ENCODE assay signal across 17 cellular contexts in the genomic region with DNA sequence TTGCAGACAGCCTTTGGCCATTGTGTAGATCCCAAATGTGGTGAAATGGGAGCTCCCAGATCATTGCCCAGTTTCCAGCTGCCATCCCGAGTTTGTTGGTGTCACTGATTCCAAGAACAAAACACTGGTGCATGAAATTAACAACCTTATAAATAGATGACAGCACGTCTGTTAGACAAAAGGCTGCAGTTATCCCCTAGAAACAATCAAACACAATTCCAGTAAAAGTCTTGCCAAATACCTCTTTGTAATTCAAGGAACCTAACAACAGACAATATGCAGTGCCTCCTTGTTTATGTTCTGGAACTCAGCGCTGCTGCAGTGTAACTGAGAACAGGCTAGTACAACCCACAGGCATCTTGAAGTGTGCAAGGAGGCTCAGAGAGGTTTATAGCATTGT.
"Had no signal": no experiment of that assay in that cellular context is flagged by ENCODE, and none has a peak within 500 bp of the region (broad histone marks: within the 10 kb centered on the region; RNA-seq: fewer than 3 reads in every experiment).

No MANE protein-coding gene starts in this region.

- H3K4me1 ChIP-seq: body of pancreas, lower lobe of right lung, spleen, tibial artery had no signal

- H3K9me3 ChIP-seq: body of pancreas, lower lobe of right lung, tibial artery had no signal

- H3K4me3 ChIP-seq: body of pancreas, cardiac muscle cell, lower lobe of right lung, neural progenitor cell, spleen, tibial artery had no signal

- H3K27me3 ChIP-seq: body of pancreas, cardiac muscle cell, neural progenitor cell, spleen, tibial artery had no signal

- H3K36me3 ChIP-seq: cardiac muscle cell, lower lobe of right lung, neural progenitor cell, spleen, tibial artery had no signal

- H3K27ac ChIP-seq: body of pancreas, cardiac muscle cell, lower lobe of right lung, neural progenitor cell, spleen, tibial artery had no signal

- DNase-seq: activated CD4-positive, alpha-beta memory T cell treated with anti-CD3 and anti-CD28 coated beads for 36 hours; activated CD4-positive, alpha-beta T cell treated with anti-CD3 and anti-CD28 coated beads for 48 hours; activated effector memory CD4-positive, alpha-beta T cell treated with anti-CD3 and anti-CD28 coated beads, Interleukin-2, amount 50 U/mL, for 16 hours; activated naive CD4-positive, alpha-beta T cell treated with anti-CD3 and anti-CD28 coated beads, Interleukin-2, amount 50 U/mL, for 16 hours; body of pancreas; effector CD8-positive, alpha-beta T cell; foreskin melanocyte; glutamatergic neuron; lower lobe of right lung; naive thymus-derived CD8-positive, alpha-beta T cell; retina; spleen; stimulated activated CD4-positive, alpha-beta T cell treated with anti-CD3 and anti-CD28 coated beads, Interleukin-4, amount 100 ng/mL, for 24 hours; stimulated activated naive CD4-positive, alpha-beta T cell treated with Interleukin-2 at 50 U/mL for 16 hours; tibial artery had no signal
